Comparison of ENCODE assay signal across 27 cellular contexts in the genomic region with DNA sequence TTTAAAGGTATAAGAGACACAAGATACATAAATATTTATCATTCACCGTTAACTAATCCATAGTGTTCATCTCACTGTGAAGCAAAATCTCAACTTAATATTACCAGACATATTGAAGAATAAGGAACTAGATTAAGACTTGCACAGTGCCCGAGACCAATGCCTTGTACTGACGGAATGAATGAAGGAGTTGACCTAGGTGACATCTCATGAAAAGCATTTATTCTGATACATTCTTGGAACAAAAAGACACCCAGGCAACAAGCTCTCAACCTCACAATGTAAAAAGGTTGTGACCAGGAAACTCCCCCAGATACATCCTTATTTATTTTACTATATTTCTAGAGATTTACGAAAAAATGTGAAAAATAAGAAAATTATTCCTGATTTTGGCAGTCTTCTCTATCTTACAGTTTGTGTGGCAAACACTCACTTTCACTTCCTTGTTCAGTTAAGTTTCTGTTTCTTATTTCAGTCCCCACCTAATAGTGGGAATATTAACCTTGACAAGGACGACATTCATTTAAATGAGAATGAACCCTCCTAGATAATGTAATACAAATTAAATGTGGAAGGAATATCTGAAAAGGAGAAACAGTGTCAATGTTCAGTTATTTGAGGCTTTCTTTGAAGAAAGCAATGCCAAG. TPM values are rescaled to one million over a fixed set of nuclear protein-coding genes. Genes with fewer than 3 reads are reported as not detected.
DNase-seq lines count a peak whose midpoint lies in the region; ATAC-seq and TF ChIP-seq lines count a peak whose summit lies in the region.
"Had no signal": no experiment of that assay in that cellular context is flagged by ENCODE, and none has a peak within 500 bp of the region (broad histone marks: within the 10 kb centered on the region; RNA-seq: fewer than 3 reads in every experiment).

No MANE protein-coding gene starts in this region.

- H3K27ac ChIP-seq in foreskin keratinocyte = no peak overlapping the region
- H3K27ac ChIP-seq: 22Rv1, gastroesophageal sphincter, psoas muscle, SJCRH30, VCaP had no signal

- no peak overlapping the region for H3K27ac Mint-ChIP-seq in stimulated activated memory B cell treated with anti-CD40 and anti-IgM and Interleukin-4, amounts not matched to agents 10 μg/mL and 1 μg/mL and 100 μg/mL, for 72 hours
- no peak overlapping the region for H3K27ac Mint-ChIP-seq in activated T-cell treated with anti-CD3 and anti-CD28 coated beads, Interleukin-2, amount 50 U/mL, for 72 hours
- H3K27ac Mint-ChIP-seq: activated CD4-positive, alpha-beta memory T cell treated with anti-CD3 and anti-CD28 coated beads for 36 hours; activated naive CD4-positive, alpha-beta T cell treated with anti-CD3 and anti-CD28 coated beads for 36 hours; nephron; T-helper 1 cell treated with Interleukin-12 subunit alpha and Interleukin-12 subunit beta and Interleukin-4 antibody, amounts not matched to agents 30 μg/mL and 1 μg/mL, for 36 hours had no signal

- TF ChIP-seq CTCF in foreskin keratinocyte (conservative IDR thresholded peaks at IDR 0.05) = no peak

- CTCF ChIA-PET in HEK293T (lab: Yijun Ruan, JAX) = no interaction called here

- peaks cover 12% of the 10 kb centered on the region for H3K27me3 ChIP-seq in foreskin keratinocyte

- H3K9me3 Mint-ChIP-seq in stimulated activated memory B cell treated with anti-CD40 and anti-IgM and Interleukin-4, amounts not matched to agents 10 μg/mL and 1 μg/mL and 100 μg/mL, for 72 hours = no peaks in the 10 kb centered on the region
- no peaks in the 10 kb centered on the region for H3K9me3 Mint-ChIP-seq in activated T-cell treated with anti-CD3 and anti-CD28 coated beads, Interleukin-2, amount 50 U/mL, for 72 hours
- H3K9me3 Mint-ChIP-seq: activated CD4-positive, alpha-beta memory T cell treated with anti-CD3 and anti-CD28 coated beads for 36 hours; activated naive CD4-positive, alpha-beta T cell treated with anti-CD3 and anti-CD28 coated beads for 36 hours; nephron; T-helper 1 cell treated with Interleukin-12 subunit alpha and Interleukin-12 subunit beta and Interleukin-4 antibody, amounts not matched to agents 30 μg/mL and 1 μg/mL, for 36 hours had no signal

- DNase-seq in SIG-M5 treated with dmso at 0.1 percent for 504 hours (lab: John Stamatoyannopoulos, UW; ENCODE audit: unreplicated experiment) = peak; percentile 14
- no peak for DNase-seq in SIG-M5 (lab: John Stamatoyannopoulos, UW)
- peak; percentile 36 for DNase-seq in NOMO-1 treated with dmso at 0.1 percent for 144 hours (lab: John Stamatoyannopoulos, UW; ENCODE audit: unreplicated experiment)
- DNase-seq in activated T-cell treated with anti-CD3 and anti-CD28 coated beads, Interleukin-2, amount 50 U/mL, for 72 hours = no peak
- no peak for DNase-seq in HEK293T (ENCODE audit: extremely low spot score)
- DNase-seq in foreskin keratinocyte = no peak
- DNase-seq: activated CD4-positive, alpha-beta memory T cell treated with anti-CD3 and anti-CD28 coated beads for 36 hours; activated naive CD4-positive, alpha-beta T cell treated with anti-CD3 and anti-CD28 coated beads for 36 hours; effector CD8-positive, alpha-beta T cell; left colon; NCI-H2081; NCI-H510A; psoas muscle; SJCRH30; small intestine; stimulated activated CD4-positive, alpha-beta T cell treated with anti-CD3 and anti-CD28 coated beads, Interleukin-4, amount 100 ng/mL, for 4 hours had no signal

- POLR2A ChIA-PET in HEK293T (lab: Yijun Ruan, JAX) = no interaction called here

- peak; percentile 64 for ATAC-seq in HG03108 (IDR thresholded peaks at IDR 0.05; ENCODE audit: unreplicated experiment)
- no peak for ATAC-seq in stimulated activated memory B cell treated with anti-CD40 and anti-IgM and Interleukin-4, amounts not matched to agents 10 μg/mL and 1 μg/mL and 100 μg/mL, for 72 hours
- ATAC-seq in activated T-cell treated with anti-CD3 and anti-CD28 coated beads, Interleukin-2, amount 50 U/mL, for 72 hours (replicated peaks in 1 of 2) = no peak
- no peak for ATAC-seq in foreskin keratinocyte
- ATAC-seq: esophagus mucosa, gastroesophageal sphincter, left colon, psoas muscle had no signal

- peaks cover 19% of the 10 kb centered on the region for H3K4me1 Mint-ChIP-seq in stimulated activated memory B cell treated with anti-CD40 and anti-IgM and Interleukin-4, amounts not matched to agents 10 μg/mL and 1 μg/mL and 100 μg/mL, for 72 hours
- no peaks in the 10 kb centered on the region for H3K4me1 Mint-ChIP-seq in activated T-cell treated with anti-CD3 and anti-CD28 coated beads, Interleukin-2, amount 50 U/mL, for 72 hours (ENCODE audit: low read depth)
- H3K4me1 Mint-ChIP-seq: nephron had no signal

- H3K4me1 ChIP-seq in foreskin keratinocyte = no peaks in the 10 kb centered on the region
- H3K4me1 ChIP-seq: gastroesophageal sphincter, psoas muscle, SJCRH30 had no signal

- no peaks in the 10 kb centered on the region for H3K36me3 Mint-ChIP-seq in stimulated activated memory B cell treated with anti-CD40 and anti-IgM and Interleukin-4, amounts not matched to agents 10 μg/mL and 1 μg/mL and 100 μg/mL, for 72 hours
- H3K36me3 Mint-ChIP-seq in activated T-cell treated with anti-CD3 and anti-CD28 coated beads, Interleukin-2, amount 50 U/mL, for 72 hours (ENCODE audit: insufficient read depth in 2 of 2) = no peaks in the 10 kb centered on the region
- H3K36me3 Mint-ChIP-seq: activated CD4-positive, alpha-beta memory T cell treated with anti-CD3 and anti-CD28 coated beads for 36 hours had no signal

- peak overlapping the region; percentile 52 for H3K4me3 Mint-ChIP-seq in stimulated activated memory B cell treated with anti-CD40 and anti-IgM and Interleukin-4, amounts not matched to agents 10 μg/mL and 1 μg/mL and 100 μg/mL, for 72 hours
- H3K4me3 Mint-ChIP-seq in activated T-cell treated with anti-CD3 and anti-CD28 coated beads, Interleukin-2, amount 50 U/mL, for 72 hours = no peak overlapping the region
- H3K4me3 Mint-ChIP-seq: activated CD4-positive, alpha-beta memory T cell treated with anti-CD3 and anti-CD28 coated beads for 36 hours; activated naive CD4-positive, alpha-beta T cell treated with anti-CD3 and anti-CD28 coated beads for 36 hours; nephron; T-helper 1 cell treated with Interleukin-12 subunit alpha and Interleukin-12 subunit beta and Interleukin-4 antibody, amounts not matched to agents 30 μg/mL and 1 μg/mL, for 36 hours had no signal

- H3K27me3 Mint-ChIP-seq in stimulated activated memory B cell treated with anti-CD40 and anti-IgM and Interleukin-4, amounts not matched to agents 10 μg/mL and 1 μg/mL and 100 μg/mL, for 72 hours = no peaks in the 10 kb centered on the region
- peaks cover 8% of the 10 kb centered on the region for H3K27me3 Mint-ChIP-seq in activated T-cell treated with anti-CD3 and anti-CD28 coated beads, Interleukin-2, amount 50 U/mL, for 72 hours (ENCODE audit: low read depth)

TF ChIP-seq in HEK293T, 16 proteins besides CTCF, POLR2A, EP300 and RAD21:
- TF ChIP-seq HDGF (IDR thresholded peaks at IDR 0.05; ENCODE audit: borderline replicate concordance) (no peak), ZNF384 (IDR thresholded peaks at IDR 0.05) (no peak), SP1 (IDR thresholded peaks at IDR 0.05) (no peak), FOXK2 (IDR thresholded peaks at IDR 0.05) (no peak), ELF4 (IDR thresholded peaks at IDR 0.05) (no peak), CTBP1 (IDR thresholded peaks at IDR 0.05; ENCODE audit: borderline replicate concordance) (no peak), BHLHE40 (IDR thresholded peaks at IDR 0.05; ENCODE audit: borderline replicate concordance) (no peak), TARDBP (IDR thresholded peaks at IDR 0.05) (no peak), L3MBTL2 (conservative IDR thresholded peaks at IDR 0.05) (no peak), LEF1 (IDR thresholded peaks at IDR 0.05; ENCODE audit: borderline replicate concordance) (no peak), NFRKB (IDR thresholded peaks at IDR 0.05) (no peak), FOXM1 (IDR thresholded peaks at IDR 0.05; ENCODE audit: borderline replicate concordance) (no peak), ARNT (IDR thresholded peaks at IDR 0.05) (no peak), FOXA1 (IDR thresholded peaks at IDR 0.05) (no peak), SUZ12 (IDR thresholded peaks at IDR 0.05) (no peak), PKNOX1 (IDR thresholded peaks at IDR 0.05) (no peak)

RNA-seq across cellular contexts. Expression of gene M1AP, which starts 28.4 kb away (rescaled TPM):
- total RNA-seq in activated T-cell treated with anti-CD3 and anti-CD28 coated beads, Interleukin-2, amount 50 U/mL, for 72 hours = not detected
- total RNA-seq in foreskin keratinocyte = 2.7 and 3.2 TPM in 2 replicates
- polyA plus RNA-seq in foreskin keratinocyte = 1.2 and 2.1 TPM in 2 replicates
- total RNA-seq: activated CD4-positive, alpha-beta memory T cell treated with anti-CD3 and anti-CD28 coated beads for 36 hours; G401; H4; M059J; SJCRH30 had no signal

RNA-seq across cellular contexts. Expression of gene SEMA4F, which starts 34.3 kb away (rescaled TPM):
- 1 to 10 TPM; 6.4 to 9.7 TPM for total RNA-seq in activated T-cell treated with anti-CD3 and anti-CD28 coated beads, Interleukin-2, amount 50 U/mL, for 72 hours
- 11.9 and 12.1 TPM in 2 replicates for total RNA-seq in foreskin keratinocyte
- 8.0 and 8.4 TPM in 2 replicates for polyA plus RNA-seq in foreskin keratinocyte

Comparison
In these comparisons a context has a peak if more than half of its experiments do, and no peak if none do; other contexts are left out.
1. DNase-seq: peak in SIG-M5 treated with dmso at 0.1 percent for 504 hours (single experiment) and NOMO-1 treated with dmso at 0.1 percent for 144 hours (single experiment); none in SIG-M5 (single experiment), activated T-cell treated with anti-CD3 and anti-CD28 coated beads, Interleukin-2, amount 50 U/mL, for 72 hours (0 of 2), HEK293T (single experiment) and foreskin keratinocyte (0 of 2).